In genomic region chr1:120180349-120180702, GRCh38 we compare ENCODE assay signal across 8 cellular contexts. TPM values are rescaled to one million over a fixed set of nuclear protein-coding genes. Genes with fewer than 3 reads are reported as not detected.
DNase-seq lines count a peak whose midpoint lies in the region; ATAC-seq and TF ChIP-seq lines count a peak whose summit lies in the region.
"Not testable (repeated sequence)": the region's sequence is repeated elsewhere in the genome, so short reads cannot be mapped to it uniquely, and the experiment has no call there.

No MANE protein-coding gene starts in this region.

- peak overlapping the region; percentile 70 for H2AFZ ChIP-seq in GM23248

- not testable (repeated sequence) for TF ChIP-seq EP300 in upper lobe of left lung (IDR thresholded peaks at IDR 0.05)

- H3K9ac ChIP-seq in GM23248 = peak overlapping the region; percentile 70
- H3K9ac ChIP-seq in SK-N-MC (ENCODE audit: insufficient read length) = not testable (repeated sequence)

- H3K4me2 ChIP-seq in GM23248 (ENCODE audit: unreplicated experiment) = peak overlapping the region; percentile 80

- H3K4me3 ChIP-seq in GM23248 (peak overlapping the region; percentile 47), SK-N-MC (peak overlapping the region; percentile 31), breast epithelium (peak overlapping the region; percentile 27 to 57 (median 44)), gastrocnemius medialis (peak overlapping the region; percentile 39 to 49 (median 46)), upper lobe of left lung (peak overlapping the region in 3 of 4 donors; percentile 24 to 44 (median 38))
- not testable (repeated sequence) for H3K4me3 ChIP-seq in naive thymus-derived CD4-positive, alpha-beta T cell (ENCODE audit: low read length)

- H3K79me2 ChIP-seq in GM23248 (ENCODE audit: insufficient read depth) = peaks cover 18% of the 10 kb centered on the region

- not testable (repeated sequence) for H4K20me1 ChIP-seq in GM23248 (ENCODE audit: insufficient read depth)

- TF ChIP-seq CTCF in breast epithelium (IDR thresholded peaks at IDR 0.05); foreskin keratinocyte (conservative IDR thresholded peaks at IDR 0.05); gastrocnemius medialis (IDR thresholded peaks at IDR 0.05 in 4 of 5, conservative IDR thresholded peaks at IDR 0.05 in 1 of 5); upper lobe of left lung (IDR thresholded peaks at IDR 0.05): not testable (repeated sequence)

- TF ChIP-seq POLR2A in breast epithelium (IDR thresholded peaks at IDR 0.05); gastrocnemius medialis (IDR thresholded peaks at IDR 0.05); upper lobe of left lung (IDR thresholded peaks at IDR 0.05): not testable (repeated sequence)

- H3K36me3 Mint-ChIP-seq in naive thymus-derived CD4-positive, alpha-beta T cell = not testable (repeated sequence)

- not testable (repeated sequence) for DNase-seq in GM23248; SK-N-MC (ENCODE audit: low read depth, low spot score); breast epithelium (ENCODE audit: low spot score in 2 of 2); foreskin keratinocyte; left colon; naive thymus-derived CD4-positive, alpha-beta T cell; gastrocnemius medialis; upper lobe of left lung

- peak overlapping the region in 6 of 10 donors; percentile 45 to 63 (median 54) for H3K4me3 Mint-ChIP-seq in naive thymus-derived CD4-positive, alpha-beta T cell

- POLR2A ChIA-PET in naive thymus-derived CD4-positive, alpha-beta T cell (lab: Charles Lee) = not testable (repeated sequence)

- H3K27me3 Mint-ChIP-seq in naive thymus-derived CD4-positive, alpha-beta T cell = not testable (repeated sequence)

- peaks cover 0 to 32% (median 26%) of the 10 kb centered on the region in 7 donors for H3K4me1 Mint-ChIP-seq in naive thymus-derived CD4-positive, alpha-beta T cell

- CTCF ChIA-PET in naive thymus-derived CD4-positive, alpha-beta T cell (lab: Charles Lee) = not testable (repeated sequence)

- ATAC-seq in foreskin keratinocyte = peak; percentile 4
- ATAC-seq in left colon = peak; percentile 30
- not testable (repeated sequence) for ATAC-seq in naive thymus-derived CD4-positive, alpha-beta T cell; gastrocnemius medialis
- ATAC-seq in upper lobe of left lung (ENCODE audit: low FRiP score in 2 of 2) = peak; percentile 40 to 47

- H3K36me3 ChIP-seq in GM23248 (ENCODE audit: low read depth); SK-N-MC (ENCODE audit: insufficient read depth, low read length); breast epithelium; naive thymus-derived CD4-positive, alpha-beta T cell (ENCODE audit: control insufficient read depth in 2 of 3, insufficient read depth in 3 of 3, low read length in 3 of 3); gastrocnemius medialis; upper lobe of left lung: not testable (repeated sequence)

- H3K27ac ChIP-seq in GM23248 = peak overlapping the region; percentile 89
- peak overlapping the region; percentile 96 for H3K27ac ChIP-seq in SK-N-MC
- H3K27ac ChIP-seq in breast epithelium = peak overlapping the region; percentile 71 to 78
- H3K27ac ChIP-seq in foreskin keratinocyte; naive thymus-derived CD4-positive, alpha-beta T cell (ENCODE audit: low read depth, low read length): not testable (repeated sequence)
- H3K27ac ChIP-seq in gastrocnemius medialis = peak overlapping the region; percentile 4 to 64 (median 49)
- H3K27ac ChIP-seq in upper lobe of left lung = peak overlapping the region; percentile 48 to 74 (median 68)

- H3K4me1 ChIP-seq in GM23248 (ENCODE audit: insufficient read depth) (peaks cover 20% of the 10 kb centered on the region), upper lobe of left lung (peaks cover 8 to 13% (median 12%) of the 10 kb centered on the region in 4 donors)
- not testable (repeated sequence) for H3K4me1 ChIP-seq in breast epithelium; foreskin keratinocyte; naive thymus-derived CD4-positive, alpha-beta T cell (ENCODE audit: control insufficient read depth in 2 of 2, insufficient read depth in 2 of 2, low read length in 2 of 2); gastrocnemius medialis

- not testable (repeated sequence) for H3K9me2 ChIP-seq in GM23248 (ENCODE audit: insufficient read depth)

- in situ Hi-C loops in GM23248 (cut with MboI); gastrocnemius medialis (cut with MboI; ENCODE audit: low sequenced_read_pairs in 4 of 4): not testable (repeated sequence)

- 0 to 1% methylated on average over 3 to 9 of the region's 15 CpGs for WGBS in GM23248 (ENCODE audit: low coverage in 1 of 2, low lambda C conversion rate in 2 of 2, missing lambda C conversion rate in 2 of 2), 2 experiments
- WGBS in upper lobe of left lung, 2 donors = 10 to 28% methylated on average over 4 to 5 of the region's 15 CpGs

- not testable (repeated sequence) for H3K27me3 ChIP-seq in GM23248 (replicated peaks; ENCODE audit: insufficient read depth); breast epithelium; foreskin keratinocyte; naive thymus-derived CD4-positive, alpha-beta T cell (ENCODE audit: control insufficient read depth in 2 of 2, insufficient read depth in 2 of 2, low read length in 2 of 2); gastrocnemius medialis; upper lobe of left lung

- not testable (repeated sequence) for H3K9me3 ChIP-seq in GM23248 (ENCODE audit: low read depth); SK-N-MC (ENCODE audit: low read depth, low read length); breast epithelium; naive thymus-derived CD4-positive, alpha-beta T cell (ENCODE audit: control insufficient read depth in 2 of 3, low read length in 3 of 3); gastrocnemius medialis; upper lobe of left lung

- not testable (repeated sequence) for H3K9me3 Mint-ChIP-seq in naive thymus-derived CD4-positive, alpha-beta T cell

- peak overlapping the region in 3 of 9 donors; percentile 65 to 80 (median 75) for H3K27ac Mint-ChIP-seq in naive thymus-derived CD4-positive, alpha-beta T cell

- H3F3A ChIP-seq in GM23248 (ENCODE audit: insufficient read depth) = peaks cover 21% of the 10 kb centered on the region

- intact Hi-C loops in breast epithelium (cut with DNase I; ENCODE audit: low total_unique reads); left colon (cut with DNase I, micrococcal nuclease); naive thymus-derived CD4-positive, alpha-beta T cell (cut with micrococcal nuclease); gastrocnemius medialis (cut with DNase I; ENCODE audit: low total_unique reads): not testable (repeated sequence)

RNA-seq across cellular contexts. Expression of gene SEC22B, which starts 4.0 kb away (rescaled TPM):
- total RNA-seq in GM23248 (2014; rRNA removed; shearing (Covaris generic)) = 62.1 and 68.1 TPM in 2 replicates
- polyA plus RNA-seq in GM23248 (2016; fragmentation: Nextera tagmentation; extraction: Ambion mirVana) (101 TPM in 2 replicates), foreskin keratinocyte (10.3 TPM in 2 replicates)
- total RNA-seq in breast epithelium (10 to 100 TPM; 29.2 to 37.8 (median 32.3) TPM), foreskin keratinocyte (16.4 and 17.8 TPM in 2 replicates), left colon (10 to 100 TPM; 24.2 to 28.1 TPM), gastrocnemius medialis (10 to 100 TPM; 14.6 to 25.1 (median 21.5) TPM), upper lobe of left lung (10 to 100 TPM; 12.3 to 41.0 (median 24.9) TPM)
- total RNA-seq in naive thymus-derived CD4-positive, alpha-beta T cell = 10 to 100 TPM; 28.1 to 49.6 (median 35.3) TPM
- 10 to 100 TPM; 17.2 to 22.1 TPM for polyA plus RNA-seq in naive thymus-derived CD4-positive, alpha-beta T cell
